Comparison of ENCODE assay signal across 11 cellular contexts in genomic region chr19:38039966-38040365, GRCh38.
DNase-seq lines count a peak whose midpoint lies in the region; TF ChIP-seq lines count a peak whose summit lies in the region.
"Had no signal": no experiment of that assay in that cellular context is flagged by ENCODE, and none has a peak within 500 bp of the region (broad histone marks: within the 10 kb centered on the region; RNA-seq: fewer than 3 reads in every experiment).

No MANE protein-coding gene starts in this region.

- peaks cover 15% of the 10 kb centered on the region for H3K36me3 Mint-ChIP-seq in HFFc6 (ENCODE audit: low read depth)

- H3K36me3 ChIP-seq in BJ (ENCODE audit: control insufficient read depth, insufficient read depth, low read length): no peaks in the 10 kb centered on the region; the same call in 1 of the 2 replicates
- no peaks in the 10 kb centered on the region for H3K36me3 ChIP-seq in kidney epithelial cell (ENCODE audit: control insufficient read depth, insufficient read depth, low read length)
- H3K36me3 ChIP-seq: upper lobe of right lung had no signal

- H3K27me3 Mint-ChIP-seq in HFFc6 (ENCODE audit: insufficient read depth): peaks cover 2% of the 10 kb centered on the region
- H3K27me3 Mint-ChIP-seq: effector memory CD8-positive, alpha-beta T cell had no signal

- H3K4me3 Mint-ChIP-seq in HFFc6: peak overlapping the region; percentile 51
- H3K4me3 Mint-ChIP-seq: effector memory CD8-positive, alpha-beta T cell had no signal

- H3K9me3 Mint-ChIP-seq in HFFc6: peaks cover 9% of the 10 kb centered on the region
- H3K9me3 Mint-ChIP-seq: effector memory CD8-positive, alpha-beta T cell had no signal

- peaks cover 62% of the 10 kb centered on the region for H3K4me1 Mint-ChIP-seq in HFFc6 (ENCODE audit: low read depth)

- no peak for TF ChIP-seq CTCF in BJ (IDR thresholded peaks at IDR 0.05; ENCODE audit: insufficient read depth, low read depth, low read length)
- TF ChIP-seq CTCF in HFFc6 (IDR thresholded peaks at IDR 0.05): no peak
- TF ChIP-seq CTCF in kidney epithelial cell (IDR thresholded peaks at IDR 0.05; ENCODE audit: insufficient read depth, low read length, poor library complexity, severe bottlenecking): no peak
- TF ChIP-seq CTCF in dorsolateral prefrontal cortex (IDR thresholded peaks at IDR 0.05 in 54 of 56, conservative IDR thresholded peaks at IDR 0.05 in 2 of 56; ENCODE audit: low read depth in 1 of 56, partially characterized antibody in 56 of 56): no peak

- CTCF ChIA-PET in BJ (lab: Yijun Ruan, JAX): interaction anchor here (1.1 to 1.2 kb wide), 2 partner anchors 41 to 133 kb away, joined by 3 read pairs; partner anchors contain the start of genes SIPA1L3 and WDR87

- peak overlapping the region; percentile 99 for H3K27ac Mint-ChIP-seq in HFFc6
- H3K27ac Mint-ChIP-seq: effector memory CD8-positive, alpha-beta T cell had no signal

- no peak overlapping the region for H3K27ac ChIP-seq in dorsolateral prefrontal cortex
- H3K27ac ChIP-seq: upper lobe of right lung had no signal

- POLR2A ChIA-PET in BJ (lab: Charles Lee): no interaction called here

- no peak overlapping the region for H3K4me3 ChIP-seq in BJ (ENCODE audit: low read depth, low read length)
- no peak overlapping the region for H3K4me3 ChIP-seq in kidney epithelial cell (ENCODE audit: low read depth, low read length)
- H3K4me3 ChIP-seq in dorsolateral prefrontal cortex: no peak overlapping the region
- H3K4me3 ChIP-seq: upper lobe of right lung had no signal

- DNase-seq in BJ (ENCODE audit: low read depth) (peak; percentile 88), HFFc6 (peak; percentile 99), amniotic epithelial cell (ENCODE audit: low read depth) (peak; percentile 58), kidney epithelial cell (ENCODE audit: low read depth) (peak; percentile 83), COLO668 (lab: John Stamatoyannopoulos, UW; ENCODE audit: unreplicated experiment) (no peak), dorsolateral prefrontal cortex (no peak), NCI-H345 (lab: John Stamatoyannopoulos, UW) (no peak)
- DNase-seq: activated naive CD4-positive, alpha-beta T cell treated with anti-CD3 and anti-CD28 coated beads, Interleukin-2, amount 50 U/mL, for 16 hours; DMS53; effector memory CD8-positive, alpha-beta T cell; upper lobe of right lung had no signal

- H3K27me3 ChIP-seq in BJ (ENCODE audit: control insufficient read depth, insufficient read depth, low read length) (no peaks in the 10 kb centered on the region), kidney epithelial cell (ENCODE audit: control insufficient read depth, insufficient read depth, low read length) (no peaks in the 10 kb centered on the region), dorsolateral prefrontal cortex (no peaks in the 10 kb centered on the region)
- H3K27me3 ChIP-seq: upper lobe of right lung had no signal

- intact Hi-C loops in dorsolateral prefrontal cortex (cut with DNase I): no loop called here

Comparison
In these comparisons a context has a peak if more than half of its experiments do, and no peak if none do; other contexts are left out.
1. DNase-seq: peak in BJ (single experiment), HFFc6 (single experiment), amniotic epithelial cell (single experiment) and kidney epithelial cell (single experiment); none in COLO668 (single experiment), dorsolateral prefrontal cortex (0 of 10) and NCI-H345 (single experiment).